9 cellular contexts compared by ENCODE assay signal in genomic region chr17:34254651-34255380, GRCh38. TPM values are rescaled to one million over a fixed set of nuclear protein-coding genes. Genes with fewer than 3 reads are reported as not detected.
DNase-seq lines count a peak whose midpoint lies in the region; ATAC-seq, FAIRE-seq and TF ChIP-seq lines count a peak whose summit lies in the region.
"Had no signal": no experiment of that assay in that cellular context is flagged by ENCODE, and none has a peak within 500 bp of the region (broad histone marks: within the 10 kb centered on the region; RNA-seq: fewer than 3 reads in every experiment).

Gene CCL2, plus strand, starts transcription at chr17:34255285. Its CDS starts 65 bp downstream, at chr17:34255350.

- WGBS in esophagus, 2 donors = 2 to 4% methylated on average over 11 of the region's 11 CpGs

- H3K36me3 ChIP-seq in esophagus (ENCODE audit: control insufficient read depth in 2 of 2, insufficient read depth in 2 of 2, low read length in 1 of 2) = no peaks in the 10 kb centered on the region
- H3K36me3 ChIP-seq: neutrophil had no signal

- no peak for TF ChIP-seq POLR2A in GM18505 (IDR thresholded peaks at IDR 0.05; ENCODE audit: borderline replicate concordance, extremely low read depth, insufficient read depth, insufficient read length)

- H3K27ac ChIP-seq in esophagus (ENCODE audit: low read depth in 2 of 2, low read length in 1 of 2) = peak within 1 kb of the TSS; percentile 72 to 80
- H3K27ac ChIP-seq: neutrophil had no signal

- no peaks in the 10 kb centered on the region for H3K9me3 ChIP-seq in esophagus (ENCODE audit: control insufficient read depth in 2 of 2, insufficient read depth in 1 of 2, low read depth in 1 of 2, low read length in 1 of 2)
- H3K9me3 ChIP-seq: neutrophil had no signal

- peak; percentile 37 for DNase-seq in ELR (ENCODE audit: low read depth)
- peak; percentile 46 for DNase-seq in RCC 7860 (ENCODE audit: low spot score)
- peak; percentile 10 for DNase-seq in midbrain (lab: John Stamatoyannopoulos, UW)
- DNase-seq in NCI-H524 (lab: John Stamatoyannopoulos, UW) = no peak
- DNase-seq in NCI-H128 (lab: John Stamatoyannopoulos, UW; ENCODE audit: unreplicated experiment) = no peak

- peaks cover 0 to 2% of the 10 kb centered on the region in 2 donors for H3K27me3 ChIP-seq in esophagus (ENCODE audit: control insufficient read depth in 1 of 2, insufficient read depth in 2 of 2, low read length in 2 of 2)

- H3K4me1 ChIP-seq in esophagus (ENCODE audit: control insufficient read depth in 2 of 2, insufficient read depth in 2 of 2, low read length in 1 of 2) = peaks cover 3% of the 10 kb centered on the region in 2 donors

- FAIRE-seq in RCC 7860 (lab: Jason Lieb, UNC) = peak; percentile 8

- peak within 1 kb of the TSS in 1 of 2 donors; percentile 47 for H3K4me3 ChIP-seq in esophagus (ENCODE audit: low read depth in 1 of 2, low read length in 2 of 2)

- ATAC-seq in GM21526 (IDR thresholded peaks at IDR 0.05; ENCODE audit: low FRiP score, unreplicated experiment) (no peak), GM18505 (IDR thresholded peaks at IDR 0.05; ENCODE audit: unreplicated experiment) (no peak)

RNA-seq across cellular contexts. Expression of gene CCL2, which starts in this region (rescaled TPM):
- polyA plus RNA-seq in esophagus = 10 to 100 TPM in 1 of 2 donors, 1 to 10 TPM in 1; 5.4 to 21.2 TPM

Comparison
In these comparisons a context has a peak if more than half of its experiments do, and no peak if none do; other contexts are left out.
1. DNase-seq: peak in ELR (single experiment), RCC 7860 (single experiment) and midbrain (single experiment); none in NCI-H524 (0 of 2) and NCI-H128 (single experiment).